ENCODE assay signal across 8 cellular contexts in genomic region chr1:179025125-179025974, GRCh38. TPM values are rescaled to one million over a fixed set of nuclear protein-coding genes. Genes with fewer than 3 reads are reported as not detected.
DNase-seq lines count a peak whose midpoint lies in the region; ATAC-seq and TF ChIP-seq lines count a peak whose summit lies in the region.

Gene FAM20B (plus strand): TSS chr1:179025894. CDS start chr1:179043848, 17,954 bp downstream.

- peaks cover 48% of the 10 kb centered on the region for H3K4me1 ChIP-seq in left ventricle myocardium inferior
- peaks cover 6 to 30% (median 21%) of the 10 kb centered on the region in 4 donors for H3K4me1 ChIP-seq in upper lobe of left lung

- TF ChIP-seq CTCF in left ventricle myocardium inferior (IDR thresholded peaks at IDR 0.05; ENCODE audit: borderline replicate concordance), result peak; percentile 8
- TF ChIP-seq CTCF in progenitor cell of endocrine pancreas (IDR thresholded peaks at IDR 0.05; ENCODE audit: unreplicated experiment), result no peak
- TF ChIP-seq CTCF in upper lobe of left lung (IDR thresholded peaks at IDR 0.05), result no peak

- peak within 1 kb of the TSS; percentile 96 for H3K27ac Mint-ChIP-seq in progenitor cell of endocrine pancreas

- H3K36me3 ChIP-seq in left ventricle myocardium inferior (no peaks in the 10 kb centered on the region), upper lobe of left lung (no peaks in the 10 kb centered on the region)

- H3K4me3 Mint-ChIP-seq in progenitor cell of endocrine pancreas (ENCODE audit: low read depth), result peak within 1 kb of the TSS; percentile 91

- H3K27ac ChIP-seq in angular gyrus (ENCODE audit: low read depth, low read length) (peak within 1 kb of the TSS; percentile 35), left ventricle myocardium inferior (replicated peaks) (peak within 1 kb of the TSS; percentile 97), upper lobe of left lung (peak within 1 kb of the TSS; percentile 93 to 99 (median 98))

- H3K27me3 ChIP-seq in left ventricle myocardium inferior (ENCODE audit: low read depth) (no peaks in the 10 kb centered on the region), upper lobe of left lung (no peaks in the 10 kb centered on the region)

- DNase-seq in NCI-H187 (lab: John Stamatoyannopoulos, UW), result peak; percentile 97 to 99
- DNase-seq in left ventricle myocardium inferior, result peak; percentile 96
- peak; percentile 92 for DNase-seq in progenitor cell of endocrine pancreas (ENCODE audit: low spot score, unreplicated experiment)
- DNase-seq in upper lobe of left lung, result peak; percentile 93 to 100

- no peaks in the 10 kb centered on the region for H3K9me3 ChIP-seq in left ventricle myocardium inferior (replicated peaks)
- no peaks in the 10 kb centered on the region for H3K9me3 ChIP-seq in upper lobe of left lung

- intact Hi-C loops in T-helper 2 cell treated with Interferon-gamma antibody and Interleukin-4, amounts not matched to agents 100 ng/mL and 5 ng/mL, for 36 hours (cut with micrococcal nuclease), result loop anchor here (1.0 to 10.0 kb wide), 4 partner anchors 300 to 929 kb away; partner anchors contain the start of genes CEP350, RALGPS2 and TOR1AIP1
- intact Hi-C loops in left ventricle myocardium inferior (cut with micrococcal nuclease), result no loop called here

- H3K27me3 Mint-ChIP-seq in progenitor cell of endocrine pancreas, result peaks cover 10% of the 10 kb centered on the region

- H3K4me3 ChIP-seq in left ventricle myocardium inferior (peak within 1 kb of the TSS; percentile 86), upper lobe of left lung (peak within 1 kb of the TSS; percentile 93 to 98 (median 94))

- peaks cover 33% of the 10 kb centered on the region for H3K4me1 Mint-ChIP-seq in progenitor cell of endocrine pancreas (ENCODE audit: low read depth)

- no peaks in the 10 kb centered on the region for H3K36me3 Mint-ChIP-seq in progenitor cell of endocrine pancreas (ENCODE audit: insufficient read depth)

- TF ChIP-seq EP300 in upper lobe of left lung (IDR thresholded peaks at IDR 0.05), result no peak

- TF ChIP-seq POLR2A in GM15510 (IDR thresholded peaks at IDR 0.05; ENCODE audit: borderline replicate concordance, extremely low read depth, insufficient read length) (peak; percentile 25), upper lobe of left lung (IDR thresholded peaks at IDR 0.05) (no peak)

- 26 to 32% methylated on average over 31 to 35 of the region's 58 CpGs for WGBS in upper lobe of left lung, 2 donors

- ATAC-seq in HG02885 (IDR thresholded peaks at IDR 0.05; ENCODE audit: poor library complexity, unreplicated experiment) (peak; percentile 83), upper lobe of left lung (ENCODE audit: low FRiP score in 2 of 2) (peak; percentile 98)

- H3K9me3 Mint-ChIP-seq in progenitor cell of endocrine pancreas (ENCODE audit: low read depth), result no peaks in the 10 kb centered on the region

RNA-seq across cellular contexts. Expression of gene FAM20B, which starts in this region (rescaled TPM):
- 28.1 and 28.5 TPM in 2 replicates for total RNA-seq in T-helper 2 cell treated with Interferon-gamma antibody and Interleukin-4, amounts not matched to agents 100 ng/mL and 5 ng/mL, for 36 hours
- total RNA-seq in left ventricle myocardium inferior (53.8 TPM), progenitor cell of endocrine pancreas (39.9 and 42.9 TPM in 2 replicates), upper lobe of left lung (10 to 100 TPM in 5 of 6 donors, 1 to 10 TPM in 1; 7.3 to 41.7 (median 24.9) TPM)

Comparison
In these comparisons a context has a peak if more than half of its experiments do, and no peak if none do; other contexts are left out.
1. Peak in every context shown above with its lines: DNase-seq, ATAC-seq, H3K4me3 ChIP-seq and H3K27ac ChIP-seq.
2. H3K27ac ChIP-seq: peak in every context shown above with its lines; median percentile 98 in upper lobe of left lung; 97 in left ventricle myocardium inferior; 35 in angular gyrus.